ENCODE assay signal across 14 cellular contexts in the genomic region with DNA sequence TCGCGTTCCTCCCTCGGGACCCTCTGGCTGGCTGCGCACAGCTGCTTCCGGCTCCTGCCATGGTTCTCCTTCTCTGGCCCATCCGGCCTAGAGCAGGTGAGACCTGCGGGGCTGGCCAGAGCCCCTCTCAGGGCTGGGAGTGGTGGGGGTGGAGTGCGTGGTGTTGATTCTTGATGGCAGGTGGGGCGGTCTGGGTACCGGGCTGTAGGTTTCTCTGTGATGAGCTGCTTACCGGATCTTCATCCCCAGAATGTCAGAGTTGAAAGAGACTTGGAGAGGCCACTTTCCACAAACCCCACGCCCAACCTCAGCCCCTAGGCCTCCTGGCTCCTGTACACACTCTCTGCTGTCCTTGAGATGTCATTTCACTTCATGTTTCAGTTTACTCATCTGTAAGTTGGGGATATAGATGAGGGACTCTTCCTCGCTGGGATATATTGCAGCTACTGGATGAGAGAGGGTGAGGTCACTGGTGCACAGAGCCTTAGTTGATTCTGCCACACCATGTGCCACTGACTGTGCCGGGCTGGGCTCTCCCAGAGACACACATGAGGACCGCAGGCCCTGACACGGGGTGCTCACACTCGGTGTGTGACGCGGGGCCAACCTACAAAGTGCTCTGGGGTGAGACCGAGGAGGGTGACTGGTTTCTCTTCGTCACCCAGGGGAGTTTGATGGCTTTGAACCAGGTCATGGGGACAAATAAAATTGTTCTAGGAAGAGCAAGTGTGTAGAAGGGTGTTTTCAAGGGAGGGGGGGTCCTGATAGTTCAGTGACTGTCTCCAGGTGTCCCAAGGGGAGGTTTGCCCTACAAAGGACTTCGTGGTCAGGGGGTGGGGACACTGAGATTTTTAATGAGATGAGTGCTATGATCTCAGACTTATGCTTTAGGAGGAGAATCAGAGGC. TPM values are rescaled to one million over a fixed set of nuclear protein-coding genes. Genes with fewer than 3 reads are reported as not detected.
DNase-seq lines count a peak whose midpoint lies in the region; ATAC-seq and TF ChIP-seq lines count a peak whose summit lies in the region.
"Had no signal": no experiment of that assay in that cellular context is flagged by ENCODE, and none has a peak within 500 bp of the region (broad histone marks: within the 10 kb centered on the region; RNA-seq: fewer than 3 reads in every experiment).

No MANE protein-coding gene starts in this region.

- intact Hi-C loops in cardiac septum (cut with DNase I): no loop called here
- intact Hi-C loops in right cardiac atrium (cut with DNase I): loop anchor here in 2 of 4 donors (10.0 kb wide), 1 partner anchor 54 kb away; no protein-coding TSS in a partner anchor

- peak; percentile 63 for DNase-seq in cardiac septum (ENCODE audit: low spot score)
- no peak for DNase-seq in right cardiac atrium
- DNase-seq in effector memory CD8-positive, alpha-beta T cell: no peak
- no peak for DNase-seq in type B pancreatic cell (ENCODE audit: extremely low spot score, unreplicated experiment)
- no peak for DNase-seq in mesendoderm
- DNase-seq: foreskin fibroblast, NCI-H2081 had no signal

- H3K9ac ChIP-seq in mesendoderm (ENCODE audit: low read length): no peak overlapping the region

- H3K27me3 ChIP-seq in right cardiac atrium (ENCODE audit: control insufficient read depth, insufficient read depth) (no peaks in the 10 kb centered on the region), mesendoderm (ENCODE audit: insufficient read depth, low read length, poor library complexity) (no peaks in the 10 kb centered on the region)
- H3K27me3 ChIP-seq: cardiac muscle cell had no signal

- H3K56ac ChIP-seq in mesendoderm (ENCODE audit: low read length): no peak overlapping the region

- peaks cover 31 to 33% of the 10 kb centered on the region in 2 donors for H3K4me1 Mint-ChIP-seq in effector memory CD8-positive, alpha-beta T cell (ENCODE audit: low read depth in 2 of 2)
- peaks cover 37% of the 10 kb centered on the region for H3K4me1 Mint-ChIP-seq in type B pancreatic cell (ENCODE audit: unreplicated experiment)

- 88% methylated on average over 22 of the region's 22 CpGs for WGBS in right cardiac atrium
- WGBS in mesendoderm (ENCODE audit: extremely low coverage, insufficient coverage, low lambda C conversion rate): no CpG with 5 or more reads among the region's 22 CpGs

- no peaks in the 10 kb centered on the region for H3K9me3 ChIP-seq in right cardiac atrium (ENCODE audit: control insufficient read depth, low read length)
- H3K9me3 ChIP-seq: HAP-1 had no signal

- H3K4me2 ChIP-seq in mesendoderm (ENCODE audit: low read length): no peak overlapping the region

- H2BK15ac ChIP-seq in mesendoderm (replicated peaks; ENCODE audit: low read depth): no peak overlapping the region

- H3K79me2 ChIP-seq in mesendoderm (ENCODE audit: control insufficient read depth, insufficient read depth, low read length): no peaks in the 10 kb centered on the region

- no peak for ATAC-seq in right cardiac atrium
- ATAC-seq in HG03342 (IDR thresholded peaks at IDR 0.05; ENCODE audit: unreplicated experiment): peak; percentile 34
- ATAC-seq in effector memory CD8-positive, alpha-beta T cell (replicated peaks): no peak
- no peak for ATAC-seq in HG02759 (IDR thresholded peaks at IDR 0.05; ENCODE audit: unreplicated experiment)
- ATAC-seq in HG03571 (IDR thresholded peaks at IDR 0.05; ENCODE audit: unreplicated experiment): no peak
- ATAC-seq: left lobe of liver had no signal

- peak overlapping the region; percentile 87 to 94 for H3K27ac Mint-ChIP-seq in effector memory CD8-positive, alpha-beta T cell
- H3K27ac Mint-ChIP-seq in type B pancreatic cell: peak overlapping the region; percentile 48

- H3K23ac ChIP-seq in mesendoderm (ENCODE audit: low read length): no peak overlapping the region

- peaks cover 10% of the 10 kb centered on the region for H3K4me1 ChIP-seq in right cardiac atrium (ENCODE audit: control insufficient read depth, insufficient read depth, low read length)
- H3K4me1 ChIP-seq in mesendoderm (ENCODE audit: control insufficient read depth, low read depth, low read length): peaks cover 4% of the 10 kb centered on the region

- peak overlapping the region in 1 of 2 donors; percentile 13 for H3K4me3 Mint-ChIP-seq in effector memory CD8-positive, alpha-beta T cell
- H3K4me3 Mint-ChIP-seq in type B pancreatic cell: peak overlapping the region; percentile 26

- H3K36me3 Mint-ChIP-seq in effector memory CD8-positive, alpha-beta T cell (ENCODE audit: insufficient read depth): peaks cover 38% of the 10 kb centered on the region
- peaks cover 13% of the 10 kb centered on the region for H3K36me3 Mint-ChIP-seq in type B pancreatic cell

- no peaks in the 10 kb centered on the region for H3K9me3 Mint-ChIP-seq in effector memory CD8-positive, alpha-beta T cell
- H3K9me3 Mint-ChIP-seq in type B pancreatic cell: no peaks in the 10 kb centered on the region

- H2BK120ac ChIP-seq in mesendoderm (ENCODE audit: low read depth, low read length): no peak overlapping the region

- no peak overlapping the region for H3K18ac ChIP-seq in mesendoderm (ENCODE audit: low read length)

- no peaks in the 10 kb centered on the region for H3K79me1 ChIP-seq in mesendoderm (ENCODE audit: low read length)

- H3K4me3 ChIP-seq in right cardiac atrium (ENCODE audit: low read length): no peak overlapping the region
- H3K4me3 ChIP-seq in mesendoderm (ENCODE audit: low read length): no peak overlapping the region
- H3K4me3 ChIP-seq: cardiac muscle cell, HAP-1 had no signal

- no peak overlapping the region for H4K8ac ChIP-seq in mesendoderm (ENCODE audit: low read depth, low read length)

- no peaks in the 10 kb centered on the region for H3K36me3 ChIP-seq in mesendoderm (ENCODE audit: control insufficient read depth, insufficient read depth, low read length)
- H3K36me3 ChIP-seq: cardiac muscle cell, HAP-1 had no signal

- no peak overlapping the region for H3K4ac ChIP-seq in mesendoderm (ENCODE audit: low read depth, low read length)

- H4K5ac ChIP-seq in mesendoderm (ENCODE audit: low read length): no peak overlapping the region

- H3K27me3 Mint-ChIP-seq in effector memory CD8-positive, alpha-beta T cell: no peaks in the 10 kb centered on the region
- no peaks in the 10 kb centered on the region for H3K27me3 Mint-ChIP-seq in type B pancreatic cell

- H2BK5ac ChIP-seq in mesendoderm (ENCODE audit: low read length): no peak overlapping the region

- no peak for TF ChIP-seq CTCF in type B pancreatic cell (conservative IDR thresholded peaks at IDR 0.05)

- no peak overlapping the region for H2AK5ac ChIP-seq in mesendoderm (ENCODE audit: low read length)

- H3K27ac ChIP-seq in right cardiac atrium (ENCODE audit: low read length): no peak overlapping the region
- no peak overlapping the region for H3K27ac ChIP-seq in mesendoderm (ENCODE audit: low read depth, low read length)
- H3K27ac ChIP-seq: cardiac muscle cell had no signal

RNA-seq across cellular contexts. Expression of gene ZNF775, which starts 29.5 kb away (rescaled TPM):
- total RNA-seq in cardiac septum (3.4 TPM), right cardiac atrium (1 to 10 TPM; 5.1 to 6.5 (median 5.8) TPM), type B pancreatic cell (ENCODE audit: low replicate concordance) (6.9 and 12.3 TPM in 2 replicates)
- polyA plus RNA-seq in right cardiac atrium: 4.5 TPM
- 4.2 TPM for polyA plus RNA-seq in mesendoderm (2013, experiment 1 of 2)
- 4.2 TPM for polyA plus RNA-seq in mesendoderm (2013, experiment 2 of 2)

RNA-seq across cellular contexts. Expression of gene REPIN1, which starts 40.0 kb away (rescaled TPM):
- total RNA-seq in cardiac septum (85.5 TPM), right cardiac atrium (100 to 1,000 TPM in 3 of 4 donors, 10 to 100 TPM in 1; 98.2 to 116 (median 107) TPM), type B pancreatic cell (ENCODE audit: low replicate concordance) (142 and 154 TPM in 2 replicates)
- polyA plus RNA-seq in right cardiac atrium: 70.6 TPM
- 47.8 TPM for polyA plus RNA-seq in mesendoderm (2013, experiment 1 of 2)
- 51.6 TPM for polyA plus RNA-seq in mesendoderm (2013, experiment 2 of 2)

RNA-seq across cellular contexts. Expression of gene GIMAP8, which starts 41.8 kb away (rescaled TPM):
- total RNA-seq in cardiac septum: 16.3 TPM
- total RNA-seq in right cardiac atrium: 10 to 100 TPM; 11.4 to 21.0 (median 12.4) TPM
- polyA plus RNA-seq in right cardiac atrium: 12.2 TPM
- total RNA-seq in type B pancreatic cell (ENCODE audit: low replicate concordance): not detected in 2 replicates
- polyA plus RNA-seq in mesendoderm (2013, experiment 1 of 2): 0.01 TPM
- not detected for polyA plus RNA-seq in mesendoderm (2013, experiment 2 of 2)
- polyA plus RNA-seq: BJ, cardiac muscle cell had no signal

Comparison
In these comparisons a context has a peak if more than half of its experiments do, and no peak if none do; other contexts are left out.
1. RNA of gene GIMAP8, which starts 41.8 kb away (total RNA-seq): 16.3 TPM in cardiac septum (single experiment) and 11.4 to 21.0 TPM in right cardiac atrium; not detected in type B pancreatic cell; every median in the first group is over 10 times any median in the second.